In the genomic region with DNA sequence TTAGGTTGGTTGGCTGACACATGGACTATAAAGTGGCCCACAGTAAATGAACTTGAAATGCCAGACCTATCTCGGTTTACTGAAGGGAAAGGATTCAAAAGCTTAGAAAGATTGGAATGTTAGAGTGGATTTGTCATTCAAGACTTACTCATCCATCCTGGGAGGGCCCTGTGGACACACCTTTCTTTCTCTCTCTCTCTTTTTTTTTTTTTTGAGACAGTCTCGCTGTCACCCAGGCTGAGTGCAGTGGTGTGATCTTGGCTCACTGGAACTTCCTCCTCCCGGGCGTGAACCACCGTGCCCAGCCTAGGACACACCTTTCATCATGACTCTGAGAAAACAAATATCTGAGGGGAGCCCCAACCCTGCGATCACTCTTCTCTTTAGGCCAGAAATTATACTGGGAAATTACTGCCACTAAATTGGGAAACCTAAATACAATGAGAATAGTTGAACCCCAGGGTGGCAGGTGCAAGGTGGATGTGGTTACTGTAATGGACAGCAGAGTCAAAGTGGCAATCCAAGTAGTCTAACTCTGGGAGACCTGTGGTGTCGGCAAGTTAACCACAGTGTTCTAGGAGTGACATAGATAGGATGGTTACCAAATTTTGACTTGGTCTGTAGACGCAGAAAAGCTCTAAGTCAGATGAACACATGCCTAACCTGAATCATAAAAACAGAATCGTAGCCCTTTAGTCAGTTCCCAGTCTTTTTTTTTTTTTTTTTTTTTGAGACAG, we compare ENCODE assay signal across 17 cellular contexts. TPM values are rescaled to one million over a fixed set of nuclear protein-coding genes. Genes with fewer than 3 reads are reported as not detected.
A peak's percentile ranks its signal among the peaks of the same experiment; 100 is the strongest.
DNase-seq lines count a peak whose midpoint lies in the region; ATAC-seq and TF ChIP-seq lines count a peak whose summit lies in the region.
"Had no signal": no experiment of that assay in that cellular context is flagged by ENCODE, and none has a peak within 500 bp of the region (broad histone marks: within the 10 kb centered on the region; RNA-seq: fewer than 3 reads in every experiment).

No MANE protein-coding gene starts in this region.

- dilution Hi-C loops in IMR-90 (cut with HindIII; ENCODE audit: low sequenced_read_pairs, unreplicated experiment): no loop called here

- H4K8ac ChIP-seq in IMR-90 (ENCODE audit: low read depth in 2 of 2, low read length in 2 of 2) (no peak overlapping the region), mesenchymal stem cell (ENCODE audit: low read length) (no peak overlapping the region)

- no peak overlapping the region for H2BK5ac ChIP-seq in IMR-90 (ENCODE audit: low read depth, low read length, poor library complexity, severe bottlenecking)
- H2BK5ac ChIP-seq in mesenchymal stem cell (ENCODE audit: low read depth, low read length, poor library complexity, severe bottlenecking): no peak overlapping the region

- H2AFZ ChIP-seq in IMR-90 (replicated peaks; ENCODE audit: low read length, poor library complexity) (no peak overlapping the region), mesenchymal stem cell (ENCODE audit: low read depth, low read length) (no peak overlapping the region)

- no peak overlapping the region for H3K4ac ChIP-seq in IMR-90 (ENCODE audit: low read depth, low read length)
- H3K4ac ChIP-seq in mesenchymal stem cell (ENCODE audit: low read depth in 1 of 2, low read length in 2 of 2): no peak overlapping the region

- H2BK120ac ChIP-seq in IMR-90 (ENCODE audit: low read depth, low read length) (no peak overlapping the region), mesenchymal stem cell (ENCODE audit: low read depth, low read length) (no peak overlapping the region)

- ATAC-seq in IMR-90 (ENCODE audit: low read depth) (no peak), GM21367 (IDR thresholded peaks at IDR 0.05; ENCODE audit: unreplicated experiment) (no peak)
- ATAC-seq: heart left ventricle had no signal

- H2BK20ac ChIP-seq in IMR-90 (ENCODE audit: low read depth, low read length): no peak overlapping the region

- H3K4me2 ChIP-seq in IMR-90 (ENCODE audit: low read depth, low read length) (no peak overlapping the region), mesenchymal stem cell (ENCODE audit: low read length, poor library complexity, severe bottlenecking) (no peak overlapping the region)

- H3K4me1 ChIP-seq in IMR-90 (ENCODE audit: control insufficient read depth, insufficient read depth, low read length): no peaks in the 10 kb centered on the region
- H3K4me1 ChIP-seq in mesenchymal stem cell (ENCODE audit: control insufficient read depth, insufficient read depth, low read depth, low read length): no peaks in the 10 kb centered on the region
- H3K4me1 ChIP-seq in HAP-1: no peaks in the 10 kb centered on the region
- H3K4me1 ChIP-seq: heart left ventricle, prostate gland had no signal

- intact Hi-C loops in IMR-90 (cut with micrococcal nuclease): no loop called here

- DNase-seq in AG10803 (ENCODE audit: low read depth): peak; percentile 1
- DNase-seq in IMR-90: peak; percentile 49
- peak; percentile 41 for DNase-seq in choroid plexus epithelial cell (ENCODE audit: low read depth)
- DNase-seq in mesenchymal stem cell: peak; percentile 6
- no peak for DNase-seq in HAP-1 (ENCODE audit: low spot score in 2 of 2)
- DNase-seq in activated CD4-positive, alpha-beta T cell treated with anti-CD3 and anti-CD28 coated beads, Interleukin-2, amount 50 U/mL, for 1 hour: no peak
- DNase-seq in NCI-H2227 treated with DMSO at 0.1 percent for 48 hours (lab: John Stamatoyannopoulos, UW): no peak
- DNase-seq: C1 segment of cervical spinal cord; dermis blood vessel endothelial cell; heart left ventricle; NCI-H1105; NCI-H510A treated with DMSO at 0.1 percent for 48 hours; SHP77 treated with DMSO at 0.1 percent for 48 hours; stimulated activated CD4-positive, alpha-beta T cell treated with anti-CD3 and anti-CD28 coated beads, Interleukin-2, amount 100 ng/mL, for 48 hours; stimulated activated naive CD4-positive, alpha-beta T cell treated with Interleukin-2 at 50 U/mL for 16 hours had no signal

- H4K91ac ChIP-seq in IMR-90 (ENCODE audit: insufficient read depth, low read depth, low read length) (no peak overlapping the region), mesenchymal stem cell (ENCODE audit: low read length) (no peak overlapping the region)

- peaks cover 7% of the 10 kb centered on the region for H3K27me3 ChIP-seq in IMR-90 (ENCODE audit: control insufficient read depth, insufficient read depth, low read length)
- H3K27me3 ChIP-seq in mesenchymal stem cell (ENCODE audit: control insufficient read depth in 1 of 2, insufficient read depth in 1 of 2, low read length in 2 of 2): no peaks in the 10 kb centered on the region
- H3K27me3 ChIP-seq in HAP-1 (ENCODE audit: low read depth): no peaks in the 10 kb centered on the region
- H3K27me3 ChIP-seq: heart left ventricle had no signal

- H3K18ac ChIP-seq in IMR-90 (ENCODE audit: low read depth, low read length) (no peak overlapping the region), mesenchymal stem cell (ENCODE audit: low read depth in 1 of 2, low read length in 2 of 2) (no peak overlapping the region)

- H4K20me1 ChIP-seq in IMR-90 (ENCODE audit: insufficient read depth, low read length): no peaks in the 10 kb centered on the region

- POLR2A ChIA-PET in IMR-90 (lab: Charles Lee; ENCODE audit: unreplicated experiment): no interaction called here

- H3K23ac ChIP-seq in IMR-90 (ENCODE audit: low read depth, low read length): no peak overlapping the region
- H3K23ac ChIP-seq in mesenchymal stem cell (ENCODE audit: low read length in 2 of 2): no peak overlapping the region

- no TSS peak for BruUV-seq in IMR-90 (replicated peaks; lab: Mats Ljungman, UMichigan)

- H3K14ac ChIP-seq in IMR-90 (replicated peaks; ENCODE audit: low read depth, low read length) (no peak overlapping the region), mesenchymal stem cell (ENCODE audit: low read length in 2 of 2) (no peak overlapping the region)

- H3K56ac ChIP-seq in IMR-90 (ENCODE audit: extremely low read depth, insufficient read depth, low read length): no peak overlapping the region

- H2AK5ac ChIP-seq in IMR-90 (ENCODE audit: low read depth, low read length) (no peak overlapping the region), mesenchymal stem cell (ENCODE audit: low read length, severe bottlenecking) (no peak overlapping the region)

- H2BK12ac ChIP-seq in mesenchymal stem cell (ENCODE audit: low read length in 2 of 2): no peak overlapping the region

- CTCF ChIA-PET in IMR-90 (lab: Yijun Ruan, JAX): interaction anchor here (0.7 kb wide), 1 partner anchor 17 kb away, joined by 3 read pairs; no protein-coding TSS in a partner anchor

- in situ Hi-C loops in IMR-90 (cut with MboI; ENCODE audit: low sequenced_read_pairs) (no loop called here), HAP-1 (cut with MboI; ENCODE audit: low sequenced_read_pairs) (no loop called here)

- H3K9ac ChIP-seq in IMR-90 (ENCODE audit: low read depth, low read length) (no peak overlapping the region), mesenchymal stem cell (ENCODE audit: low read length) (no peak overlapping the region)

- H3K9me3 ChIP-seq in IMR-90 (ENCODE audit: control insufficient read depth, insufficient read depth, low read length) (no peaks in the 10 kb centered on the region), mesenchymal stem cell (ENCODE audit: control insufficient read depth, low read length) (no peaks in the 10 kb centered on the region), HAP-1 (no peaks in the 10 kb centered on the region)
- H3K9me3 ChIP-seq: heart left ventricle, prostate gland had no signal

- H2BK15ac ChIP-seq in IMR-90 (ENCODE audit: low read depth, low read length) (no peak overlapping the region), mesenchymal stem cell (ENCODE audit: low read depth, poor library complexity, severe bottlenecking) (no peak overlapping the region)

- no CpG with 5 or more reads among the region's 9 CpGs for WGBS in IMR-90 (ENCODE audit: extremely low coverage in 2 of 2, insufficient read length in 1 of 2), 2 experiments
- WGBS in mesenchymal stem cell: 88% methylated on average over 6 of the region's 9 CpGs

- TF ChIP-seq RAD21 in IMR-90 (IDR thresholded peaks at IDR 0.05; ENCODE audit: low read length): no peak

- no peaks in the 10 kb centered on the region for H3K9me1 ChIP-seq in IMR-90 (ENCODE audit: insufficient read depth, low read length)

- no peaks in the 10 kb centered on the region for H3K36me3 ChIP-seq in IMR-90 (ENCODE audit: control insufficient read depth, insufficient read depth, low read length)
- no peaks in the 10 kb centered on the region for H3K36me3 ChIP-seq in mesenchymal stem cell (ENCODE audit: control insufficient read depth in 1 of 2, insufficient read depth in 2 of 2, low read depth in 1 of 2, low read length in 2 of 2)
- no peaks in the 10 kb centered on the region for H3K36me3 ChIP-seq in HAP-1 (replicated peaks)
- H3K36me3 ChIP-seq: heart left ventricle, prostate gland had no signal

- H3K27ac ChIP-seq in IMR-90 (ENCODE audit: insufficient read depth, low read length) (no peak overlapping the region), mesenchymal stem cell (ENCODE audit: low read length, poor library complexity, severe bottlenecking) (no peak overlapping the region)
- H3K27ac ChIP-seq: heart left ventricle, prostate gland had no signal

- TF ChIP-seq POLR2A in IMR-90 (IDR thresholded peaks at IDR 0.05; ENCODE audit: low read depth, low read length): no peak

- no peak overlapping the region for H4K5ac ChIP-seq in IMR-90 (ENCODE audit: low read depth, low read length)

- H3K4me3 ChIP-seq in AG10803 (ENCODE audit: low read length) (no peak overlapping the region), IMR-90 (ENCODE audit: insufficient read depth, low read depth, low read length) (no peak overlapping the region), choroid plexus epithelial cell (ENCODE audit: low read depth, low read length) (no peak overlapping the region), mesenchymal stem cell (ENCODE audit: insufficient read depth in 1 of 2, low read depth in 1 of 2, low read length in 2 of 2) (no peak overlapping the region), HAP-1 (no peak overlapping the region)
- H3K4me3 ChIP-seq: heart left ventricle, prostate gland had no signal

- no peak for TF ChIP-seq CTCF in AG10803 (conservative IDR thresholded peaks at IDR 0.05; ENCODE audit: low read length)
- TF ChIP-seq CTCF in IMR-90 (conservative IDR thresholded peaks at IDR 0.05; ENCODE audit: low read depth, low read length): no peak
- no peak for TF ChIP-seq CTCF in choroid plexus epithelial cell (conservative IDR thresholded peaks at IDR 0.05; ENCODE audit: low read depth, low read length)

- H3K79me1 ChIP-seq in IMR-90 (ENCODE audit: low read depth in 1 of 2, low read length in 2 of 2) (no peaks in the 10 kb centered on the region), mesenchymal stem cell (replicated peaks; ENCODE audit: low read length, poor library complexity, severe bottlenecking) (no peaks in the 10 kb centered on the region)

- no peak overlapping the region for H2AK9ac ChIP-seq in IMR-90 (replicated peaks; ENCODE audit: low read depth, low read length, poor library complexity)

RNA-seq across cellular contexts. Expression of gene ZMYM5, which starts 47.1 kb away (rescaled TPM):
- total RNA-seq in IMR-90 (2012; rRNA removed): 10.2 and 13.6 TPM in 2 replicates
- 5.2 and 7.0 TPM in 2 replicates for polyA plus RNA-seq in IMR-90 (2012; rRNA removed)
- polyA plus RNA-seq in IMR-90 (2012; cell fraction: cytosol; rRNA removed): 0.74 and 0.75 TPM in 2 replicates
- 1.2 and 12.1 TPM in 2 replicates for polyA plus RNA-seq in IMR-90 (2012; cell fraction: nucleus; rRNA removed; ENCODE audit: low replicate concordance)
- polyA plus RNA-seq in mesenchymal stem cell (2013, experiment 1 of 2): 12.2 TPM
- polyA plus RNA-seq in mesenchymal stem cell (2013, experiment 2 of 2): 13.4 TPM

RNA-seq across cellular contexts. Expression of gene ZMYM2, which starts 48.0 kb away (rescaled TPM):
- 51.1 and 60.3 TPM in 2 replicates for total RNA-seq in IMR-90 (2012; rRNA removed)
- polyA plus RNA-seq in IMR-90 (2012; rRNA removed): 10.8 and 15.7 TPM in 2 replicates
- polyA plus RNA-seq in IMR-90 (2012; cell fraction: cytosol; rRNA removed): 1.5 and 1.7 TPM in 2 replicates
- 4.1 and 52.3 TPM in 2 replicates for polyA plus RNA-seq in IMR-90 (2012; cell fraction: nucleus; rRNA removed; ENCODE audit: low replicate concordance)
- 39.7 TPM for polyA plus RNA-seq in mesenchymal stem cell (2013, experiment 1 of 2)
- polyA plus RNA-seq in mesenchymal stem cell (2013, experiment 2 of 2): 37.9 TPM

Comparison
In these comparisons a context has a peak if more than half of its experiments do, and no peak if none do; other contexts are left out.
1. DNase-seq: peak in AG10803 (single experiment), IMR-90 (single experiment), choroid plexus epithelial cell (single experiment) and mesenchymal stem cell (single experiment); none in HAP-1 (0 of 2), activated CD4-positive, alpha-beta T cell treated with anti-CD3 and anti-CD28 coated beads, Interleukin-2, amount 50 U/mL, for 1 hour (single experiment) and NCI-H2227 treated with DMSO at 0.1 percent for 48 hours (single experiment).